In the genomic region with DNA sequence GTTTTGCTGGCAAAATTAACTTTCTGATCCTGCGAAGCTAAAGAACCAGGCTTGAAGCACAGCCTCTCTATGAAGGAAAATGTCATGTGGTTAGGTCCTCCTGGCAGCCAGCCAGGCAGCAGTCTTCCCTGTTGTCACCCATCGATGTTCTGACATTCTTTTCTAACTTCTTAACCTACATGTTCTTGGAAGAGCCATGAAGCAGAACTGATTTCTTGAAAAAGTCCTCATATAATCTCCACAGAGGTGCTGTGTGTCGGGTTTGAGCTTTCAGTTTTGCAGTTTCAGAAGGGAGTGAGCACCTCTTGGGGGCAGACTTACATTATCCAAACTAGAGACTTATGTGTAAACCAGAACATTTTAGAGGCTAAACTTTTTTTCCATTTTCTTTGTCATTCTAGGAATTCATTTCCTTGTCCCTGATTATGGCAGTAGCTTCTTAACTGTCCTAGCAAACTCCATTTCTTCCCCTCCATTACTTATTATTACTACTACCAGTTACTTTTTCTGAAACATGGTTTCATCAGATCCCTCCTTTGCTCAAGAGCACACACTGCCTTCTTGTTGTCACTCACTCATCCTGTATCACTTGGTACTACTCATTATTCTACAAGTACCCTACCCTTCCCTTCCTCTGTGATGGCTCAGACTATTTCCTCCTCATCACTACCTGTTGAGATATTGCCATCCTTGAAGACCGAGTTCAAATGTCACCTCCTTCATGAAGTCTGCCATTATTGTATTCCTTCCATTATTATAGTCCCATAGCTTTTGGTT, we compare ENCODE assay signal across 9 cellular contexts. TPM values are rescaled to one million over a fixed set of nuclear protein-coding genes. Genes with fewer than 3 reads are reported as not detected.
DNase-seq lines count a peak whose midpoint lies in the region; ATAC-seq, FAIRE-seq and TF ChIP-seq lines count a peak whose summit lies in the region.
"Had no signal": no experiment of that assay in that cellular context is flagged by ENCODE, and none has a peak within 500 bp of the region (broad histone marks: within the 10 kb centered on the region; RNA-seq: fewer than 3 reads in every experiment).

No MANE protein-coding gene starts in this region.

- no peak overlapping the region for H3K27ac ChIP-seq in kidney (ENCODE audit: low read depth in 2 of 2, low read length in 2 of 2)
- H3K27ac ChIP-seq: Peyer's patch had no signal

- peaks cover 28% of the 10 kb centered on the region for H3K4me1 Mint-ChIP-seq in activated naive CD4-positive, alpha-beta T cell treated with anti-CD3 and anti-CD28 coated beads for 36 hours (ENCODE audit: low read depth)
- H3K4me1 Mint-ChIP-seq in activated naive CD8-positive, alpha-beta T cell treated with anti-CD3 and anti-CD28 coated beads, Interleukin-2, amount 10 ng/mL, durations not matched to agents 7 days and 5 days: peaks cover 23% of the 10 kb centered on the region
- peaks cover 27% of the 10 kb centered on the region for H3K4me1 Mint-ChIP-seq in stimulated activated naive CD8-positive, alpha-beta T cell treated with anti-CD3 and anti-CD28 coated beads, Interleukin-15, Interleukin-2, amounts not matched to agents 100 ng/mL and 50 ng/mL, for 24 hours (ENCODE audit: low read depth)
- peaks cover 4% of the 10 kb centered on the region for H3K4me1 Mint-ChIP-seq in type B pancreatic cell (ENCODE audit: unreplicated experiment)

- peak; percentile 70 for ATAC-seq in activated naive CD8-positive, alpha-beta T cell treated with anti-CD3 and anti-CD28 coated beads, Interleukin-2, amount 10 ng/mL, durations not matched to agents 7 days and 5 days (ENCODE audit: low read depth)

- H3K4me1 ChIP-seq in kidney (ENCODE audit: control insufficient read depth in 1 of 2, insufficient read depth in 1 of 2, low read depth in 1 of 2, low read length in 2 of 2): peaks cover 0 to 2% of the 10 kb centered on the region in 2 donors
- H3K4me1 ChIP-seq: Peyer's patch had no signal

- H3K9me3 Mint-ChIP-seq in activated naive CD4-positive, alpha-beta T cell treated with anti-CD3 and anti-CD28 coated beads for 36 hours: no peaks in the 10 kb centered on the region
- H3K9me3 Mint-ChIP-seq in activated naive CD8-positive, alpha-beta T cell treated with anti-CD3 and anti-CD28 coated beads, Interleukin-2, amount 10 ng/mL, durations not matched to agents 7 days and 5 days: no peaks in the 10 kb centered on the region
- no peaks in the 10 kb centered on the region for H3K9me3 Mint-ChIP-seq in stimulated activated naive CD8-positive, alpha-beta T cell treated with anti-CD3 and anti-CD28 coated beads, Interleukin-15, Interleukin-2, amounts not matched to agents 100 ng/mL and 50 ng/mL, for 24 hours
- H3K9me3 Mint-ChIP-seq in type B pancreatic cell: no peaks in the 10 kb centered on the region

- POLR2A ChIA-PET in activated naive CD8-positive, alpha-beta T cell treated with anti-CD3 and anti-CD28 coated beads, Interleukin-2, amount 10 ng/mL, durations not matched to agents 7 days and 5 days (lab: Charles Lee): interaction anchor here (0.5 to 3.8 kb wide), 9 partner anchors 12 to 185 kb away, joined by 3 to 27 read pairs (median 4); a partner anchor contains a TSS

- TF ChIP-seq CTCF in type B pancreatic cell (conservative IDR thresholded peaks at IDR 0.05) (no peak), kidney (IDR thresholded peaks at IDR 0.05; ENCODE audit: borderline replicate concordance, extremely low read depth, insufficient read depth) (no peak)

- intact Hi-C loops in activated naive CD4-positive, alpha-beta T cell treated with anti-CD3 and anti-CD28 coated beads for 36 hours (cut with micrococcal nuclease): loop anchor here (1.0 to 5.0 kb wide), 4 partner anchors 19 to 292 kb away; no protein-coding TSS in a partner anchor
- intact Hi-C loops in kidney (cut with DNase I): loop anchor here (5.0 kb wide), 1 partner anchor 98 kb away; no protein-coding TSS in a partner anchor

- FAIRE-seq in kidney (lab: Jason Lieb, UNC): no peak

- H3K4me3 Mint-ChIP-seq in activated naive CD4-positive, alpha-beta T cell treated with anti-CD3 and anti-CD28 coated beads for 36 hours: peak overlapping the region; percentile 52
- H3K4me3 Mint-ChIP-seq in activated naive CD8-positive, alpha-beta T cell treated with anti-CD3 and anti-CD28 coated beads, Interleukin-2, amount 10 ng/mL, durations not matched to agents 7 days and 5 days: peak overlapping the region; percentile 73
- H3K4me3 Mint-ChIP-seq in stimulated activated naive CD8-positive, alpha-beta T cell treated with anti-CD3 and anti-CD28 coated beads, Interleukin-15, Interleukin-2, amounts not matched to agents 100 ng/mL and 50 ng/mL, for 24 hours: peak overlapping the region; percentile 35
- no peak overlapping the region for H3K4me3 Mint-ChIP-seq in type B pancreatic cell

- no peak overlapping the region; the same call in 1 of the 2 replicates for H3K4me3 ChIP-seq in Jurkat, Clone E6-1 (ENCODE audit: low read length)
- H3K4me3 ChIP-seq in kidney (ENCODE audit: low read length in 2 of 2): no peak overlapping the region
- H3K4me3 ChIP-seq: Peyer's patch had no signal

- H3K9me3 ChIP-seq in kidney (ENCODE audit: control insufficient read depth in 1 of 2, low read length in 2 of 2): no peaks in the 10 kb centered on the region
- H3K9me3 ChIP-seq: Peyer's patch had no signal

- H3K9ac ChIP-seq in kidney (ENCODE audit: low read length in 2 of 2): no peak overlapping the region

- peaks cover 2% of the 10 kb centered on the region for H3K27me3 Mint-ChIP-seq in activated naive CD4-positive, alpha-beta T cell treated with anti-CD3 and anti-CD28 coated beads for 36 hours (ENCODE audit: low read depth)
- peaks cover 16% of the 10 kb centered on the region for H3K27me3 Mint-ChIP-seq in activated naive CD8-positive, alpha-beta T cell treated with anti-CD3 and anti-CD28 coated beads, Interleukin-2, amount 10 ng/mL, durations not matched to agents 7 days and 5 days
- H3K27me3 Mint-ChIP-seq in stimulated activated naive CD8-positive, alpha-beta T cell treated with anti-CD3 and anti-CD28 coated beads, Interleukin-15, Interleukin-2, amounts not matched to agents 100 ng/mL and 50 ng/mL, for 24 hours: peaks cover 3% of the 10 kb centered on the region
- peaks cover 26% of the 10 kb centered on the region for H3K27me3 Mint-ChIP-seq in type B pancreatic cell

- peak; percentile 42 for DNase-seq in activated naive CD4-positive, alpha-beta T cell treated with anti-CD3 and anti-CD28 coated beads for 36 hours
- DNase-seq in activated naive CD4-positive, alpha-beta T cell (lab: John Stamatoyannopoulos, UW): no peak
- DNase-seq in Jurkat, Clone E6-1 (ENCODE audit: low read depth, low spot score): peak; percentile 28
- no peak for DNase-seq in activated naive CD8-positive, alpha-beta T cell treated with anti-CD3 and anti-CD28 coated beads, Interleukin-2, amount 10 ng/mL, durations not matched to agents 7 days and 5 days
- no peak for DNase-seq in type B pancreatic cell (ENCODE audit: extremely low spot score, unreplicated experiment)
- no peak for DNase-seq in kidney
- DNase-seq in RKO (ENCODE audit: low spot score): no peak

- no peaks in the 10 kb centered on the region for H3K36me3 Mint-ChIP-seq in activated naive CD4-positive, alpha-beta T cell treated with anti-CD3 and anti-CD28 coated beads for 36 hours (ENCODE audit: low read depth)
- no peaks in the 10 kb centered on the region for H3K36me3 Mint-ChIP-seq in activated naive CD8-positive, alpha-beta T cell treated with anti-CD3 and anti-CD28 coated beads, Interleukin-2, amount 10 ng/mL, durations not matched to agents 7 days and 5 days
- no peaks in the 10 kb centered on the region for H3K36me3 Mint-ChIP-seq in stimulated activated naive CD8-positive, alpha-beta T cell treated with anti-CD3 and anti-CD28 coated beads, Interleukin-15, Interleukin-2, amounts not matched to agents 100 ng/mL and 50 ng/mL, for 24 hours (ENCODE audit: low read depth)
- H3K36me3 Mint-ChIP-seq in type B pancreatic cell: no peaks in the 10 kb centered on the region

- H3K27ac Mint-ChIP-seq in activated naive CD4-positive, alpha-beta T cell treated with anti-CD3 and anti-CD28 coated beads for 36 hours: peak overlapping the region; percentile 63
- H3K27ac Mint-ChIP-seq in activated naive CD8-positive, alpha-beta T cell treated with anti-CD3 and anti-CD28 coated beads, Interleukin-2, amount 10 ng/mL, durations not matched to agents 7 days and 5 days: peak overlapping the region; percentile 84
- peak overlapping the region; percentile 31 for H3K27ac Mint-ChIP-seq in stimulated activated naive CD8-positive, alpha-beta T cell treated with anti-CD3 and anti-CD28 coated beads, Interleukin-15, Interleukin-2, amounts not matched to agents 100 ng/mL and 50 ng/mL, for 24 hours
- H3K27ac Mint-ChIP-seq in type B pancreatic cell: no peak overlapping the region

- H3K36me3 ChIP-seq in kidney (ENCODE audit: control insufficient read depth in 1 of 2, insufficient read depth in 2 of 2, low read length in 2 of 2): no peaks in the 10 kb centered on the region
- H3K36me3 ChIP-seq: Peyer's patch had no signal

- CTCF ChIA-PET in activated naive CD4-positive, alpha-beta T cell treated with anti-CD3 and anti-CD28 coated beads for 36 hours (lab: Charles Lee): interaction anchor here (0.6 to 8.6 kb wide), 26 partner anchors 8 to 335 kb away, joined by 3 to 144 read pairs (median 6); a partner anchor contains a TSS

RNA-seq across cellular contexts. Expression of a gene that starts 31.1 kb away (rescaled TPM):
- total RNA-seq in activated naive CD4-positive, alpha-beta T cell treated with anti-CD3 and anti-CD28 coated beads for 36 hours: 10 to 100 TPM; 12.3 to 13.2 TPM
- 20.3 TPM for polyA plus RNA-seq in Jurkat, Clone E6-1 (2012; ENCODE audit: insufficient read depth, insufficient read length)
- 10 to 100 TPM; 37.7 to 38.3 TPM for total RNA-seq in activated naive CD8-positive, alpha-beta T cell treated with anti-CD3 and anti-CD28 coated beads, Interleukin-2, amount 10 ng/mL, durations not matched to agents 7 days and 5 days
- total RNA-seq in type B pancreatic cell (ENCODE audit: low replicate concordance) (5.4 and 9.9 TPM in 2 replicates), kidney (16.7 TPM)
- 11.3 TPM for polyA plus RNA-seq in kidney (ENCODE audit: insufficient read depth, low read depth, low replicate concordance)

RNA-seq across cellular contexts. Expression of a gene that starts 31.9 kb away (rescaled TPM):
- total RNA-seq in activated naive CD4-positive, alpha-beta T cell treated with anti-CD3 and anti-CD28 coated beads for 36 hours: under 1 TPM; 0.35 to 0.41 TPM
- 0.53 TPM for polyA plus RNA-seq in Jurkat, Clone E6-1 (2012; ENCODE audit: insufficient read depth, insufficient read length)
- under 1 TPM; 0.42 to 0.62 TPM for total RNA-seq in activated naive CD8-positive, alpha-beta T cell treated with anti-CD3 and anti-CD28 coated beads, Interleukin-2, amount 10 ng/mL, durations not matched to agents 7 days and 5 days
- 3.4 and 23.8 TPM in 2 replicates for total RNA-seq in type B pancreatic cell (ENCODE audit: low replicate concordance)
- 9.7 TPM for total RNA-seq in kidney
- polyA plus RNA-seq in kidney (ENCODE audit: insufficient read depth, low read depth, low replicate concordance): 2.4 TPM

RNA-seq across cellular contexts. Expression of a gene that starts 55.9 kb away (rescaled TPM):
- total RNA-seq in activated naive CD4-positive, alpha-beta T cell treated with anti-CD3 and anti-CD28 coated beads for 36 hours: 10 to 100 TPM; 39.0 to 39.7 TPM
- 83.7 TPM for polyA plus RNA-seq in Jurkat, Clone E6-1 (2012; ENCODE audit: insufficient read depth, insufficient read length)
- 10 to 100 TPM; 46.6 to 47.4 TPM for total RNA-seq in activated naive CD8-positive, alpha-beta T cell treated with anti-CD3 and anti-CD28 coated beads, Interleukin-2, amount 10 ng/mL, durations not matched to agents 7 days and 5 days
- total RNA-seq in type B pancreatic cell (ENCODE audit: low replicate concordance) (30.7 and 42.7 TPM in 2 replicates), kidney (30.8 TPM)
- 44.2 TPM for polyA plus RNA-seq in kidney (ENCODE audit: insufficient read depth, low read depth, low replicate concordance)

RNA-seq across cellular contexts. Expression of a gene that starts 56.1 kb away (rescaled TPM):
- 10 to 100 TPM; 77.4 to 78.5 TPM for total RNA-seq in activated naive CD4-positive, alpha-beta T cell treated with anti-CD3 and anti-CD28 coated beads for 36 hours
- polyA plus RNA-seq in Jurkat, Clone E6-1 (2012; ENCODE audit: insufficient read depth, insufficient read length): 134 TPM
- 100 to 1,000 TPM; 126 to 127 TPM for total RNA-seq in activated naive CD8-positive, alpha-beta T cell treated with anti-CD3 and anti-CD28 coated beads, Interleukin-2, amount 10 ng/mL, durations not matched to agents 7 days and 5 days
- 111 and 122 TPM in 2 replicates for total RNA-seq in type B pancreatic cell (ENCODE audit: low replicate concordance)
- 91.0 TPM for total RNA-seq in kidney
- polyA plus RNA-seq in kidney (ENCODE audit: insufficient read depth, low read depth, low replicate concordance): 130 TPM

RNA-seq across cellular contexts. Expression of a gene that starts 59.6 kb away (rescaled TPM):
- under 1 TPM; 0.10 to 0.45 TPM for total RNA-seq in activated naive CD4-positive, alpha-beta T cell treated with anti-CD3 and anti-CD28 coated beads for 36 hours
- polyA plus RNA-seq in Jurkat, Clone E6-1 (2012; ENCODE audit: insufficient read depth, insufficient read length): 2.7 TPM
- total RNA-seq in activated naive CD8-positive, alpha-beta T cell treated with anti-CD3 and anti-CD28 coated beads, Interleukin-2, amount 10 ng/mL, durations not matched to agents 7 days and 5 days: under 1 TPM; 0.20 to 0.39 TPM
- total RNA-seq in type B pancreatic cell (ENCODE audit: low replicate concordance): 1.4 and 3.2 TPM in 2 replicates
- not detected for total RNA-seq in kidney
- not detected for polyA plus RNA-seq in kidney (ENCODE audit: insufficient read depth, low read depth, low replicate concordance)

Comparison
In these comparisons a context has a peak if more than half of its experiments do, and no peak if none do; other contexts are left out.
1. DNase-seq: peak in activated naive CD4-positive, alpha-beta T cell treated with anti-CD3 and anti-CD28 coated beads for 36 hours (single experiment) and Jurkat, Clone E6-1 (single experiment); none in activated naive CD4-positive, alpha-beta T cell (0 of 4), activated naive CD8-positive, alpha-beta T cell treated with anti-CD3 and anti-CD28 coated beads, Interleukin-2, amount 10 ng/mL, durations not matched to agents 7 days and 5 days (single experiment), type B pancreatic cell (single experiment), kidney (single experiment) and RKO (single experiment).